In genomic region chr7:94375713-94376112, GRCh38 we compare ENCODE assay signal across 10 cellular contexts. TPM values are rescaled to one million over a fixed set of nuclear protein-coding genes. Genes with fewer than 3 reads are reported as not detected.
A peak's percentile ranks its signal among the peaks of the same experiment; 100 is the strongest.
DNase-seq lines count a peak whose midpoint lies in the region; ATAC-seq, FAIRE-seq and TF ChIP-seq lines count a peak whose summit lies in the region.
"Had no signal": no experiment of that assay in that cellular context is flagged by ENCODE, and none has a peak within 500 bp of the region (broad histone marks: within the 10 kb centered on the region; RNA-seq: fewer than 3 reads in every experiment).

No MANE protein-coding gene starts in this region.

- H4K8ac ChIP-seq in H1 (ENCODE audit: extremely low read depth, insufficient read depth, low read length): no peak overlapping the region

- H3K23ac ChIP-seq in H1 (ENCODE audit: insufficient read length): no peak overlapping the region

- H2BK20ac ChIP-seq in H1 (ENCODE audit: low read length): no peak overlapping the region; the same call in 1 of the 2 replicates

- H3K9me3 ChIP-seq in H1 (ENCODE audit: insufficient read depth in 2 of 2, low read depth in 1 of 2, low read length in 1 of 2) (no peaks in the 10 kb centered on the region), lower lobe of right lung (no peaks in the 10 kb centered on the region), transverse colon (no peaks in the 10 kb centered on the region)

- DNase-seq in LHCN-M2 (ENCODE audit: low read depth): peak; percentile 99
- DNase-seq in H1 (ENCODE audit: low read depth in 1 of 2, low spot score in 2 of 2): no peak
- DNase-seq in lower lobe of right lung: no peak
- no peak for DNase-seq in transverse colon
- DNase-seq in NCI-H2171 (lab: John Stamatoyannopoulos, UW): no peak
- DNase-seq in activated CD4-positive, alpha-beta T cell treated with anti-CD3 and anti-CD28 coated beads for 4 hours: no peak
- DNase-seq in NCI-H1105 (lab: John Stamatoyannopoulos, UW): no peak
- DNase-seq in amygdala (lab: John Stamatoyannopoulos, UW): no peak
- DNase-seq: activated CD4-positive, alpha-beta T cell treated with anti-CD3 and anti-CD28 coated beads, Interleukin-2, amount 50 U/mL, for 1 hour; hippocampal formation had no signal

- no peak overlapping the region for H2BK5ac ChIP-seq in H1 (ENCODE audit: low read depth, low read length)

- H3K27ac ChIP-seq in H1 (ENCODE audit: low read depth, low read length) (no peak overlapping the region), lower lobe of right lung (peak overlapping the region; percentile 66), transverse colon (peak overlapping the region; percentile 83 to 90 (median 88))

- no peak overlapping the region for H2BK12ac ChIP-seq in H1 (ENCODE audit: low read depth, low read length)

- ATAC-seq in lower lobe of right lung: peak; percentile 45 to 73

- no peaks in the 10 kb centered on the region for H3K23me2 ChIP-seq in H1 (ENCODE audit: low read depth, low read length)

- no peaks in the 10 kb centered on the region for H4K20me1 ChIP-seq in H1 (replicated peaks in 1 of 2; ENCODE audit: control insufficient read depth in 1 of 2, insufficient read depth in 2 of 2, low read length in 2 of 2)

- 0 out of 2 replicates have a peak overlapping the region, but pooled peaks have one; percentile 20 for H2AFZ ChIP-seq in H1 (ENCODE audit: low read length)

- intact Hi-C loops in lower lobe of right lung (cut with DNase I) (no loop called here), transverse colon (cut with DNase I; ENCODE audit: low total_unique reads) (no loop called here)

- no peak for TF ChIP-seq POLR2A in H1 (IDR thresholded peaks at IDR 0.05; ENCODE audit: control extremely low read depth in 1 of 2, low read depth in 2 of 2, low read length in 2 of 2)
- no peak for TF ChIP-seq POLR2A in transverse colon (IDR thresholded peaks at IDR 0.05)

- H3K14ac ChIP-seq in H1 (ENCODE audit: insufficient read length): no peak overlapping the region

- no peaks in the 10 kb centered on the region for H3K79me2 ChIP-seq in H1 (ENCODE audit: control insufficient read depth in 1 of 2, insufficient read depth in 2 of 2, low read length in 2 of 2)

- H3K18ac ChIP-seq in H1 (ENCODE audit: extremely low read depth, low read length): no peak overlapping the region; the same call in 1 of the 2 replicates

- peak overlapping the region in 1 of 4 experiments; percentile 35; a peak in 1 of 8 replicates for H3K4me3 ChIP-seq in H1 (ENCODE audit: extremely low read depth in 1 of 4, insufficient read depth in 2 of 4, low read depth in 3 of 4, low read length in 4 of 4)
- no peak overlapping the region for H3K4me3 ChIP-seq in lower lobe of right lung
- no peak overlapping the region for H3K4me3 ChIP-seq in transverse colon

- H3K79me1 ChIP-seq in H1 (ENCODE audit: low read depth, low read length): no peaks in the 10 kb centered on the region

- H2BK120ac ChIP-seq in H1 (replicated peaks; ENCODE audit: low read depth, low read length): no peak overlapping the region

- H3K4me2 ChIP-seq in H1 (ENCODE audit: insufficient read depth in 1 of 2, low read depth in 2 of 2, low read length in 2 of 2): peak overlapping the region; percentile 60 to 61

- H3K4me1 ChIP-seq in H1 (replicated peaks in 1 of 4; ENCODE audit: control insufficient read depth in 3 of 4, insufficient read depth in 4 of 4, low read length in 3 of 4) (peaks cover 0 to 10% (median 3%) of the 10 kb centered on the region in 4 experiments; a peak in 5 of 7 replicates), lower lobe of right lung (peaks cover 10% of the 10 kb centered on the region), transverse colon (peaks cover 0 to 21% (median 4%) of the 10 kb centered on the region in 4 donors)

- in situ Hi-C loops in transverse colon (cut with MboI; ENCODE audit: low pct_ligation_motif_present in 1 of 4, low pct_unique_long_range_greater_than_20kb in 1 of 4, low sequenced_read_pairs in 3 of 4): no loop called here

- no peaks in the 10 kb centered on the region; a peak in 1 of 8 replicates for H3K36me3 ChIP-seq in H1 (ENCODE audit: control insufficient read depth in 2 of 4, insufficient read depth in 4 of 4, low read length in 3 of 4)
- no peaks in the 10 kb centered on the region for H3K36me3 ChIP-seq in lower lobe of right lung
- no peaks in the 10 kb centered on the region for H3K36me3 ChIP-seq in transverse colon

- no peak overlapping the region for H2BK15ac ChIP-seq in H1 (ENCODE audit: low read length)

- no peak for TF ChIP-seq EP300 in H1 (IDR thresholded peaks at IDR 0.05; ENCODE audit: borderline replicate concordance in 1 of 2, low read depth in 2 of 2, low read length in 2 of 2)
- no peak for TF ChIP-seq EP300 in transverse colon (IDR thresholded peaks at IDR 0.05; ENCODE audit: low read depth)

- no peak overlapping the region for H3K9ac ChIP-seq in H1 (replicated peaks in 1 of 4; ENCODE audit: extremely low read depth in 1 of 4, low read depth in 3 of 4, low read length in 3 of 4)

- TF ChIP-seq RAD21 in H1 (IDR thresholded peaks at IDR 0.05 in 1 of 2, conservative IDR thresholded peaks at IDR 0.05 in 1 of 2; ENCODE audit: low read depth in 2 of 2, low read length in 2 of 2): no peak

- TF ChIP-seq CTCF in H1 (IDR thresholded peaks at IDR 0.05; ENCODE audit: control extremely low read depth in 1 of 3, insufficient read depth in 1 of 3, low read depth in 1 of 3, low read length in 3 of 3) (no peak), lower lobe of right lung (IDR thresholded peaks at IDR 0.05) (no peak), transverse colon (IDR thresholded peaks at IDR 0.05) (no peak)

- CTCF ChIA-PET in H1 (lab: Charles Lee; ENCODE audit: partially characterized antibody): interaction anchor here (1.3 to 2.1 kb wide), 4 partner anchors 19 to 87 kb away, joined by 3 to 9 read pairs (median 6); partner anchors contain the start of gene COL1A2

- H3K56ac ChIP-seq in H1 (replicated peaks; ENCODE audit: insufficient read length, low read depth, low read length): no peak overlapping the region

- H3K27me3 ChIP-seq in H1 (replicated peaks in 1 of 4; ENCODE audit: control insufficient read depth in 3 of 4, extremely low read depth in 1 of 4, insufficient read depth in 3 of 4, low read length in 3 of 4): no peaks in the 10 kb centered on the region
- no peaks in the 10 kb centered on the region for H3K27me3 ChIP-seq in lower lobe of right lung (ENCODE audit: low read depth)
- H3K27me3 ChIP-seq in transverse colon: no peaks in the 10 kb centered on the region

- WGBS in H1 (ENCODE audit: extremely low coverage in 1 of 2, insufficient coverage in 1 of 2, insufficient read length in 1 of 2, insufficient replicate concordance in 2 of 2, low coverage in 1 of 2, low lambda C conversion rate in 2 of 2, missing lambda C conversion rate in 1 of 2), 2 experiments: 25% methylated on average over 1 of the region's 1 CpG; no CpG with 5 or more reads in 1 of the 2 experiments
- WGBS in transverse colon (ENCODE audit: low coverage in 1 of 2), 2 donors: 32% methylated on average over 1 of the region's 1 CpG; no CpG with 5 or more reads in 1 of the 2 donors

- peak overlapping the region; percentile 66 for H4K5ac ChIP-seq in H1 (ENCODE audit: insufficient read length, low read depth, low read length)

- POLR2A ChIA-PET in H1 (lab: Charles Lee; ENCODE audit: partially characterized antibody): interaction anchor here (0.6 kb wide), 1 partner anchor 86 kb away, joined by 3 read pairs; no protein-coding TSS in a partner anchor

- no peak overlapping the region for H2AK5ac ChIP-seq in H1 (ENCODE audit: low read depth, low read length)

- no peak overlapping the region for H3K4ac ChIP-seq in H1 (replicated peaks; ENCODE audit: insufficient read length, low read depth, low read length)

- H4K91ac ChIP-seq in H1 (replicated peaks; ENCODE audit: insufficient read length, low read length): no peak overlapping the region

- no peak for FAIRE-seq in H1 (lab: Jason Lieb, UNC)

TF ChIP-seq in H1, 55 proteins besides CTCF, POLR2A, EP300 and RAD21:
- TF ChIP-seq CHD2 (IDR thresholded peaks at IDR 0.05; ENCODE audit: low read length) (no peak), SUZ12 (IDR thresholded peaks at IDR 0.05; ENCODE audit: low read length) (no peak)

RNA-seq across cellular contexts. Expression of gene COL1A2, which starts 19.0 kb away (rescaled TPM):
- total RNA-seq in LHCN-M2 (2014; rRNA removed) (808 and 986 TPM in 2 replicates), lower lobe of right lung (252 TPM), transverse colon (100 to 1,000 TPM in 2 of 4 donors, 10 to 100 TPM in 2; 47.0 to 499 (median 75.9) TPM)
- polyA plus RNA-seq in LHCN-M2 (2012): 1,193 TPM
- 85.4 and 87.2 TPM in 2 replicates for total RNA-seq in H1 (2021; fragmentation: NEBNext Ultra II Directional; extraction: Animal tissue kit (Norgen Biotek cat#: 25700))
- polyA plus RNA-seq in H1 (2011; rRNA removed): 45.2 and 50.8 TPM in 2 replicates
- 37.1 TPM for polyA plus RNA-seq in H1 (2011; cell fraction: cytosol; rRNA removed)
- polyA plus RNA-seq in H1 (2011; cell fraction: nucleus; rRNA removed): 135 TPM
- polyA plus RNA-seq in H1 (2012, experiment 1 of 2): 97.3 to 113 TPM (median 103 TPM) in 4 replicates
- 49.6 TPM for polyA plus RNA-seq in H1 (2012, experiment 2 of 2)
- polyA plus RNA-seq in H1 (2013, experiment 1 of 2): 111 TPM
- 96.0 TPM for polyA plus RNA-seq in H1 (2013, experiment 2 of 2)
- 64.1 and 75.0 TPM in 2 replicates for polyA minus RNA-seq in H1 (2011; rRNA and poly(A)+ RNA removed)
- polyA minus RNA-seq in H1 (2011; cell fraction: cytosol; rRNA and poly(A)+ RNA removed): 48.3 TPM
- 71.0 TPM for polyA minus RNA-seq in H1 (2011; cell fraction: nucleus; rRNA and poly(A)+ RNA removed)
